Comparison of ENCODE assay signal across 2 cellular contexts in genomic region chr10:97597778-97598177, GRCh38.
A peak's percentile ranks its signal among the peaks of the same experiment; 100 is the strongest.
TF ChIP-seq lines count a peak whose summit lies in the region.

No MANE protein-coding gene starts in this region.

TF ChIP-seq in HepG2, 621 proteins besides CTCF, POLR2A, EP300 and RAD21:
- TF ChIP-seq TFE3 (CRISPR knock-in tag; IDR thresholded peaks at IDR 0.05) (no peak), MYNN (CRISPR knock-in tag; IDR thresholded peaks at IDR 0.05; ENCODE audit: low read depth) (no peak), RFXAP (CRISPR knock-in tag; IDR thresholded peaks at IDR 0.05; ENCODE audit: borderline replicate concordance) (no peak), ZBTB7B (CRISPR knock-in tag; IDR thresholded peaks at IDR 0.05) (peak; percentile 85), FOSL2 (CRISPR knock-in tag; IDR thresholded peaks at IDR 0.05) (peak; percentile 62), TARDBP (CRISPR knock-in tag; IDR thresholded peaks at IDR 0.05) (no peak), TEAD3 (CRISPR knock-in tag; optimal IDR thresholded peaks at IDR 0.05; ENCODE audit: borderline replicate concordance) (peak; percentile 25), RFXANK (CRISPR knock-in tag; IDR thresholded peaks at IDR 0.05) (no peak), MAFG (CRISPR knock-in tag; IDR thresholded peaks at IDR 0.05) (peak; percentile 77; the same call in 1 of the 2 replicates), GATAD2A (CRISPR knock-in tag; IDR thresholded peaks at IDR 0.05) (0 out of 2 replicates have a peak, but pooled peaks have one; percentile 28), HNF4A (CRISPR knock-in tag; IDR thresholded peaks at IDR 0.05) (0 out of 2 replicates have a peak, but pooled peaks have one; percentile 23), CREM (IDR thresholded peaks at IDR 0.05) (peak; percentile 26; the same call in 1 of the 2 replicates), CREM (CRISPR knock-in tag; IDR thresholded peaks at IDR 0.05) (no peak), ZNF160 (CRISPR knock-in tag; IDR thresholded peaks at IDR 0.05) (no peak), ZNF296 (CRISPR knock-in tag; conservative IDR thresholded peaks at IDR 0.05) (no peak), NFE2L2 (IDR thresholded peaks at IDR 0.05; ENCODE audit: low read length) (peak; percentile 99), MAFK (conservative IDR thresholded peaks at IDR 0.05 in 1 of 2, IDR thresholded peaks at IDR 0.05 in 1 of 2; ENCODE audit: low read length in 2 of 2) (peak; percentile 92 to 97), ZNF10 (CRISPR knock-in tag; IDR thresholded peaks at IDR 0.05; ENCODE audit: borderline replicate concordance, low read depth) (no peak), ZNF589 (CRISPR knock-in tag; conservative IDR thresholded peaks at IDR 0.05) (no peak), CREB1 (IDR thresholded peaks at IDR 0.05) (peak; percentile 50; the same call in 1 of the 2 replicates), CREB1 (CRISPR knock-in tag; IDR thresholded peaks at IDR 0.05) (no peak), NFE2 (CRISPR knock-in tag; IDR thresholded peaks at IDR 0.05) (peak; percentile 69; the same call in 1 of the 2 replicates), MAFF (IDR thresholded peaks at IDR 0.05; ENCODE audit: low read depth, low read length) (peak; percentile 89), SAP130 (CRISPR knock-in tag; IDR thresholded peaks at IDR 0.05; ENCODE audit: low read depth) (peak; percentile 31; the same call in 1 of the 2 replicates), RARA (CRISPR knock-in tag; IDR thresholded peaks at IDR 0.05) (peak; percentile 44; the same call in 1 of the 2 replicates)

TF ChIP-seq in HEK293T, 16 proteins besides CTCF, POLR2A, EP300 and RAD21:
- no peak for TF ChIP-seq ZNF384 (IDR thresholded peaks at IDR 0.05)
